ENCODE assay signal across 26 cellular contexts in genomic region chr6:149771925-149772324, GRCh38. TPM values are rescaled to one million over a fixed set of nuclear protein-coding genes. Genes with fewer than 3 reads are reported as not detected.
DNase-seq lines count a peak whose midpoint lies in the region; ATAC-seq, FAIRE-seq and TF ChIP-seq lines count a peak whose summit lies in the region.
"Had no signal": no experiment of that assay in that cellular context is flagged by ENCODE, and none has a peak within 500 bp of the region (broad histone marks: within the 10 kb centered on the region; RNA-seq: fewer than 3 reads in every experiment).

No MANE protein-coding gene starts in this region.

- H4K20me1 ChIP-seq in HepG2 (ENCODE audit: insufficient read depth, low read length) = no peaks in the 10 kb centered on the region

- no peak for TF ChIP-seq POLR2A in HepG2 (IDR thresholded peaks at IDR 0.05; ENCODE audit: insufficient read depth in 1 of 2, low read depth in 2 of 2, low read length in 2 of 2)

- H3K4me1 ChIP-seq in heart right ventricle = peaks cover 0 to 5% (median 0%) of the 10 kb centered on the region in 9 donors
- H3K4me1 ChIP-seq in CD4-positive, CD25-positive, alpha-beta regulatory T cell (ENCODE audit: control insufficient read depth, insufficient read depth, low read length, poor library complexity, severe bottlenecking) = no peaks in the 10 kb centered on the region
- no peaks in the 10 kb centered on the region for H3K4me1 ChIP-seq in HepG2 (ENCODE audit: insufficient read depth, low read length)
- H3K4me1 ChIP-seq: BE2C; BLaER1 treated with 17β-estradiol and CSF1 and Interleukin-3, amounts not matched to agents 10 nM and 100 nM had no signal

- H3K9me3 Mint-ChIP-seq in activated CD8-positive, alpha-beta T cell treated with anti-CD3 and anti-CD28 coated beads, Interleukin-2, amount 10 ng/mL, durations not matched to agents 7 days and 5 days (ENCODE audit: insufficient read depth) = no peaks in the 10 kb centered on the region
- no peaks in the 10 kb centered on the region for H3K9me3 Mint-ChIP-seq in activated CD8-positive, alpha-beta T cell treated with anti-CD3 and anti-CD28 coated beads for 36 hours
- no peaks in the 10 kb centered on the region for H3K9me3 Mint-ChIP-seq in CD4-positive, CD25-positive, alpha-beta regulatory T cell
- no peaks in the 10 kb centered on the region for H3K9me3 Mint-ChIP-seq in T-helper 2 cell treated with Interferon-gamma antibody and Interleukin-4, amounts not matched to agents 5 μg/mL and 100 μg/mL, for 36 hours
- H3K9me3 Mint-ChIP-seq: CD14-positive monocyte; CD4-positive, alpha-beta memory T cell; GM23338; H9 had no signal

- H3K27ac Mint-ChIP-seq in activated CD8-positive, alpha-beta T cell treated with anti-CD3 and anti-CD28 coated beads, Interleukin-2, amount 10 ng/mL, durations not matched to agents 7 days and 5 days = peak overlapping the region; percentile 43
- no peak overlapping the region for H3K27ac Mint-ChIP-seq in activated CD8-positive, alpha-beta T cell treated with anti-CD3 and anti-CD28 coated beads for 36 hours
- H3K27ac Mint-ChIP-seq in CD4-positive, CD25-positive, alpha-beta regulatory T cell = no peak overlapping the region
- peak overlapping the region; percentile 36 for H3K27ac Mint-ChIP-seq in T-helper 2 cell treated with Interferon-gamma antibody and Interleukin-4, amounts not matched to agents 5 μg/mL and 100 μg/mL, for 36 hours
- H3K27ac Mint-ChIP-seq: GM23338, H9 had no signal

- peaks cover 46% of the 10 kb centered on the region for H3K36me3 Mint-ChIP-seq in activated CD8-positive, alpha-beta T cell treated with anti-CD3 and anti-CD28 coated beads, Interleukin-2, amount 10 ng/mL, durations not matched to agents 7 days and 5 days (ENCODE audit: low read depth)
- H3K36me3 Mint-ChIP-seq in activated CD8-positive, alpha-beta T cell treated with anti-CD3 and anti-CD28 coated beads for 36 hours (ENCODE audit: low read depth) = peaks cover 24% of the 10 kb centered on the region
- peaks cover 21% of the 10 kb centered on the region for H3K36me3 Mint-ChIP-seq in CD4-positive, CD25-positive, alpha-beta regulatory T cell
- H3K36me3 Mint-ChIP-seq in T-helper 2 cell treated with Interferon-gamma antibody and Interleukin-4, amounts not matched to agents 5 μg/mL and 100 μg/mL, for 36 hours (ENCODE audit: low read depth) = peaks cover 45% of the 10 kb centered on the region

- CTCF ChIA-PET in activated CD8-positive, alpha-beta T cell treated with anti-CD3 and anti-CD28 coated beads, Interleukin-2, amount 10 ng/mL, durations not matched to agents 7 days and 5 days (lab: Charles Lee) = interaction anchor here (1.2 kb wide), 1 partner anchor 14 kb away, joined by 3 read pairs; no protein-coding TSS in a partner anchor
- CTCF ChIA-PET in activated CD8-positive, alpha-beta T cell treated with anti-CD3 and anti-CD28 coated beads for 36 hours (lab: Charles Lee) = no interaction called here
- CTCF ChIA-PET in HepG2 (lab: Yijun Ruan, JAX; ENCODE audit: low intra/inter-chr PET ratio, low total read pairs) = no interaction called here

- no peak for DNase-seq in activated CD8-positive, alpha-beta T cell treated with anti-CD3 and anti-CD28 coated beads, Interleukin-2, amount 10 ng/mL, durations not matched to agents 7 days and 5 days
- DNase-seq in activated CD8-positive, alpha-beta T cell treated with anti-CD3 and anti-CD28 coated beads for 36 hours = no peak
- DNase-seq in heart right ventricle = no peak
- no peak for DNase-seq in Right ventricle myocardium inferior (ENCODE audit: missing footprints)
- peak in 1 of 3 donors; percentile 21 for DNase-seq in CD4-positive, CD25-positive, alpha-beta regulatory T cell
- no peak for DNase-seq in T-helper 2 cell treated with Interferon-gamma antibody and Interleukin-4, amounts not matched to agents 5 μg/mL and 100 μg/mL, for 36 hours (ENCODE audit: low spot score)
- DNase-seq in HepG2 (ENCODE audit: low spot score) = no peak
- DNase-seq in NCI-H526 treated with DMSO at 0.1 percent for 48 hours (lab: John Stamatoyannopoulos, UW) = no peak
- DNase-seq: 8988T; ACHN; AML-193; BE2C; Calu3; CD4-positive, alpha-beta memory T cell; COR-L47; DMS53; DMS79 treated with DMSO at 0.1 percent for 48 hours; GF-D8; H9 had no signal

- POLR2A ChIA-PET in activated CD8-positive, alpha-beta T cell treated with anti-CD3 and anti-CD28 coated beads, Interleukin-2, amount 10 ng/mL, durations not matched to agents 7 days and 5 days (lab: Charles Lee) = no interaction called here
- POLR2A ChIA-PET in activated CD8-positive, alpha-beta T cell treated with anti-CD3 and anti-CD28 coated beads for 36 hours (lab: Charles Lee) = no interaction called here
- POLR2A ChIA-PET in HepG2 (lab: Yijun Ruan, JAX) = no interaction called here

- TF ChIP-seq RAD21 in HepG2 (CRISPR knock-in tag; IDR thresholded peaks at IDR 0.05) = no peak

- TF ChIP-seq EP300 in HepG2 (IDR thresholded peaks at IDR 0.05; ENCODE audit: low read depth in 2 of 2, low read length in 2 of 2) (no peak), HepG2 (CRISPR knock-in tag; IDR thresholded peaks at IDR 0.05; ENCODE audit: borderline replicate concordance) (no peak)

- no peaks in the 10 kb centered on the region for H3K9me3 ChIP-seq in heart right ventricle
- H3K9me3 ChIP-seq in CD4-positive, CD25-positive, alpha-beta regulatory T cell (ENCODE audit: control insufficient read depth in 2 of 2, low read length in 2 of 2) = no peaks in the 10 kb centered on the region
- no peaks in the 10 kb centered on the region for H3K9me3 ChIP-seq in HepG2 (ENCODE audit: low read length)
- H3K9me3 ChIP-seq: A549, BE2C had no signal

- peaks cover 3% of the 10 kb centered on the region for H3K4me1 Mint-ChIP-seq in activated CD8-positive, alpha-beta T cell treated with anti-CD3 and anti-CD28 coated beads, Interleukin-2, amount 10 ng/mL, durations not matched to agents 7 days and 5 days (ENCODE audit: low read depth)
- H3K4me1 Mint-ChIP-seq in activated CD8-positive, alpha-beta T cell treated with anti-CD3 and anti-CD28 coated beads for 36 hours (ENCODE audit: low read depth) = peaks cover 2% of the 10 kb centered on the region
- peaks cover 5 to 8% (median 6%) of the 10 kb centered on the region in 4 donors for H3K4me1 Mint-ChIP-seq in CD4-positive, CD25-positive, alpha-beta regulatory T cell
- peaks cover 5% of the 10 kb centered on the region for H3K4me1 Mint-ChIP-seq in T-helper 2 cell treated with Interferon-gamma antibody and Interleukin-4, amounts not matched to agents 5 μg/mL and 100 μg/mL, for 36 hours (ENCODE audit: low read depth)
- H3K4me1 Mint-ChIP-seq: GM23338, H9 had no signal

- H3K4me2 ChIP-seq in HepG2 (ENCODE audit: low read depth, low read length) = no peak overlapping the region
- H3K4me2 ChIP-seq: A549; BLaER1 treated with 17β-estradiol and CSF1 and Interleukin-3, amounts not matched to agents 10 nM and 100 nM; GM23338 had no signal

- no peaks in the 10 kb centered on the region for H3K27me3 Mint-ChIP-seq in activated CD8-positive, alpha-beta T cell treated with anti-CD3 and anti-CD28 coated beads, Interleukin-2, amount 10 ng/mL, durations not matched to agents 7 days and 5 days (ENCODE audit: low read depth)
- H3K27me3 Mint-ChIP-seq in activated CD8-positive, alpha-beta T cell treated with anti-CD3 and anti-CD28 coated beads for 36 hours = no peaks in the 10 kb centered on the region
- no peaks in the 10 kb centered on the region for H3K27me3 Mint-ChIP-seq in CD4-positive, CD25-positive, alpha-beta regulatory T cell
- no peaks in the 10 kb centered on the region for H3K27me3 Mint-ChIP-seq in T-helper 2 cell treated with Interferon-gamma antibody and Interleukin-4, amounts not matched to agents 5 μg/mL and 100 μg/mL, for 36 hours (ENCODE audit: low read depth)
- H3K27me3 Mint-ChIP-seq: CD4-positive, alpha-beta memory T cell had no signal

- peaks cover 25% of the 10 kb centered on the region for H3K79me2 ChIP-seq in HepG2 (ENCODE audit: insufficient read depth, low read length)

- BruUV-seq in HepG2 (replicated peaks; lab: Mats Ljungman, UMichigan) = no TSS peak

- ATAC-seq in activated CD8-positive, alpha-beta T cell treated with anti-CD3 and anti-CD28 coated beads, Interleukin-2, amount 10 ng/mL, durations not matched to agents 7 days and 5 days = no peak
- ATAC-seq in activated CD8-positive, alpha-beta T cell treated with anti-CD3 and anti-CD28 coated beads for 36 hours = no peak
- ATAC-seq in heart right ventricle (peak in 1 of 8 donors; percentile 49), Right ventricle myocardium inferior (no peak), HepG2 (no peak)
- ATAC-seq in CD4-positive, CD25-positive, alpha-beta regulatory T cell (ENCODE audit: low read depth in 2 of 2) = no peak
- ATAC-seq: A549, GM23338, HCT116 had no signal

- H3K27ac ChIP-seq in heart right ventricle (peak overlapping the region in 6 of 10 donors; percentile 18 to 69 (median 42)), HepG2 (ENCODE audit: extremely low read length, insufficient read depth, low read length) (no peak overlapping the region)
- peak overlapping the region; percentile 44 for H3K27ac ChIP-seq in CD4-positive, CD25-positive, alpha-beta regulatory T cell (ENCODE audit: insufficient read depth, low read length, poor library complexity, severe bottlenecking)
- H3K27ac ChIP-seq: A549; BLaER1 treated with 17β-estradiol and CSF1 and Interleukin-3, amounts not matched to agents 10 nM and 100 nM had no signal

- no peaks in the 10 kb centered on the region for H3K27me3 ChIP-seq in heart right ventricle
- no peaks in the 10 kb centered on the region for H3K27me3 ChIP-seq in CD4-positive, CD25-positive, alpha-beta regulatory T cell (ENCODE audit: control insufficient read depth, insufficient read depth, low read length)
- H3K27me3 ChIP-seq in HepG2 (ENCODE audit: control insufficient read depth in 1 of 2, insufficient read depth in 2 of 2, low read length in 2 of 2) = no peaks in the 10 kb centered on the region
- H3K27me3 ChIP-seq: BE2C; BLaER1 treated with 17β-estradiol and CSF1 and Interleukin-3, amounts not matched to agents 10 nM and 100 nM had no signal

- no peak for FAIRE-seq in HepG2 (lab: Jason Lieb, UNC)
- FAIRE-seq: A549, GM12891, GM18507 had no signal

- in situ Hi-C loops in HepG2 (cut with HindIII; ENCODE audit: extremely low pct_ligation_motif_present, low pct_unique_long_range_greater_than_20kb) = no loop called here

- no peak overlapping the region for H3K9ac ChIP-seq in HepG2 (ENCODE audit: insufficient read depth, low read depth, low read length)
- H3K9ac ChIP-seq: BLaER1 treated with 17β-estradiol and CSF1 and Interleukin-3, amounts not matched to agents 10 nM and 100 nM had no signal

- H3K4me3 ChIP-seq in heart right ventricle (no peak overlapping the region), HepG2 (replicated peaks in 1 of 3; ENCODE audit: insufficient read depth in 1 of 3, low read depth in 2 of 3, low read length in 3 of 3) (no peak overlapping the region)
- no peak overlapping the region for H3K4me3 ChIP-seq in CD4-positive, CD25-positive, alpha-beta regulatory T cell (ENCODE audit: low read depth, low read length)
- H3K4me3 ChIP-seq: A549; BLaER1 treated with 17β-estradiol and CSF1 and Interleukin-3, amounts not matched to agents 10 nM and 100 nM; GM23338 had no signal

- H2AFZ ChIP-seq in HepG2 (ENCODE audit: low read length) = no peak overlapping the region
- H2AFZ ChIP-seq: GM23338 had no signal

- H3K4me3 Mint-ChIP-seq in activated CD8-positive, alpha-beta T cell treated with anti-CD3 and anti-CD28 coated beads, Interleukin-2, amount 10 ng/mL, durations not matched to agents 7 days and 5 days = no peak overlapping the region
- no peak overlapping the region for H3K4me3 Mint-ChIP-seq in activated CD8-positive, alpha-beta T cell treated with anti-CD3 and anti-CD28 coated beads for 36 hours
- H3K4me3 Mint-ChIP-seq in CD4-positive, CD25-positive, alpha-beta regulatory T cell = no peak overlapping the region
- H3K4me3 Mint-ChIP-seq in T-helper 2 cell treated with Interferon-gamma antibody and Interleukin-4, amounts not matched to agents 5 μg/mL and 100 μg/mL, for 36 hours = no peak overlapping the region
- H3K4me3 Mint-ChIP-seq: CD14-positive monocyte; CD4-positive, alpha-beta memory T cell; GM23338; H9 had no signal

- peaks cover 0 to 76% (median 22%) of the 10 kb centered on the region in 9 donors for H3K36me3 ChIP-seq in heart right ventricle
- H3K36me3 ChIP-seq in CD4-positive, CD25-positive, alpha-beta regulatory T cell (ENCODE audit: control insufficient read depth, insufficient read depth, low read length) = peaks cover 33% of the 10 kb centered on the region
- peaks cover 17 to 63% of the 10 kb centered on the region in 2 experiments; a peak in 4 of 5 replicates for H3K36me3 ChIP-seq in HepG2 (replicated peaks in 1 of 2; ENCODE audit: control insufficient read depth in 1 of 2, insufficient read depth in 2 of 2, low read length in 2 of 2)

- 77% methylated on average over 6 of the region's 6 CpGs for WGBS in heart right ventricle, 2 donors
- 98% methylated on average over 6 of the region's 6 CpGs for WGBS in HepG2 (ENCODE audit: low lambda C conversion rate)

- no peak for TF ChIP-seq CTCF in activated CD8-positive, alpha-beta T cell treated with anti-CD3 and anti-CD28 coated beads for 36 hours (IDR thresholded peaks at IDR 0.05)
- TF ChIP-seq CTCF in heart right ventricle (IDR thresholded peaks at IDR 0.05) = no peak
- no peak for TF ChIP-seq CTCF in HepG2 (CRISPR knock-in tag; IDR thresholded peaks at IDR 0.05)

- intact Hi-C loops in activated CD8-positive, alpha-beta T cell treated with anti-CD3 and anti-CD28 coated beads for 36 hours (cut with micrococcal nuclease) = no loop called here
- intact Hi-C loops in heart right ventricle (cut with DNase I) (no loop called here), Right ventricle myocardium inferior (cut with DNase I) (no loop called here), HepG2 (cut with micrococcal nuclease; ENCODE audit: unreplicated experiment) (no loop called here)

RNA-seq across cellular contexts. Expression of gene PCMT1, which starts 22.4 kb away (rescaled TPM):
- total RNA-seq in activated CD8-positive, alpha-beta T cell treated with anti-CD3 and anti-CD28 coated beads, Interleukin-2, amount 10 ng/mL, durations not matched to agents 7 days and 5 days = 100 to 1,000 TPM; 102 to 104 TPM
- total RNA-seq in activated CD8-positive, alpha-beta T cell treated with anti-CD3 and anti-CD28 coated beads for 36 hours = 100 to 1,000 TPM in 1 of 2 experiments, 10 to 100 TPM in 1; 97.3 to 102 TPM
- total RNA-seq in heart right ventricle (100 to 1,000 TPM; 133 to 178 (median 151) TPM), Right ventricle myocardium inferior (173 TPM), HepG2 (2016; rRNA removed; fragmentation: Illumina TruSeq; extraction: Trizol) (134 and 169 TPM in 2 replicates)
- polyA plus RNA-seq in heart right ventricle (100 to 1,000 TPM in 1 of 2 donors, 10 to 100 TPM in 1; 33.3 to 166 TPM), HepG2 (2011; rRNA removed) (95.6 and 112 TPM in 2 replicates)
- total RNA-seq in CD4-positive, CD25-positive, alpha-beta regulatory T cell = 44.8 TPM
- polyA plus RNA-seq in CD4-positive, CD25-positive, alpha-beta regulatory T cell = 100 to 1,000 TPM; 166 to 228 (median 175) TPM
- 60.5 and 63.6 TPM in 2 replicates for total RNA-seq in HepG2 (2016; cell fraction: cytosol; rRNA removed; fragmentation: Illumina TruSeq; extraction: Trizol; ENCODE audit: low read depth)
- total RNA-seq in HepG2 (2016; cell fraction: insoluble cytoplasmic fraction; rRNA removed; fragmentation: Illumina TruSeq; extraction: Trizol) = 127 and 165 TPM in 2 replicates
- 55.2 and 56.6 TPM in 2 replicates for total RNA-seq in HepG2 (2016; cell fraction: membrane; rRNA removed; fragmentation: Illumina TruSeq; extraction: Trizol)
- 108 and 132 TPM in 2 replicates for total RNA-seq in HepG2 (2016; cell fraction: nucleus; rRNA removed; fragmentation: Illumina TruSeq; extraction: Trizol)
- 126 and 132 TPM in 2 replicates for polyA plus RNA-seq in HepG2 (2011; cell fraction: cytosol; rRNA removed)
- polyA plus RNA-seq in HepG2 (2011; cell fraction: nucleus; rRNA removed) = 35.3 and 41.3 TPM in 2 replicates
- 79.1 and 111 TPM in 2 replicates for polyA plus RNA-seq in HepG2 (2012)
- 32.9 and 34.1 TPM in 2 replicates for polyA plus RNA-seq in HepG2 (2016; cell fraction: cytosol; fragmentation: Illumina TruSeq; extraction: Trizol; ENCODE audit: low read depth)
- 127 and 131 TPM in 2 replicates for polyA plus RNA-seq in HepG2 (2016; cell fraction: insoluble cytoplasmic fraction; fragmentation: Illumina TruSeq; extraction: Trizol; ENCODE audit: low read depth)
- polyA plus RNA-seq in HepG2 (2016; cell fraction: membrane; fragmentation: Illumina TruSeq; extraction: Trizol; ENCODE audit: low read depth) = 34.7 and 37.2 TPM in 2 replicates
- 205 and 218 TPM in 2 replicates for polyA plus RNA-seq in HepG2 (2016; cell fraction: nucleus; fragmentation: Illumina TruSeq; extraction: Trizol; ENCODE audit: insufficient read depth, low read depth)
- polyA minus RNA-seq in HepG2 (2011; rRNA and poly(A)+ RNA removed; ENCODE audit: low replicate concordance) = 35.2 and 45.1 TPM in 2 replicates
- 59.3 and 61.4 TPM in 2 replicates for polyA minus RNA-seq in HepG2 (2011; cell fraction: cytosol; rRNA and poly(A)+ RNA removed)
- 36.8 and 40.4 TPM in 2 replicates for polyA minus RNA-seq in HepG2 (2011; cell fraction: nucleus; rRNA and poly(A)+ RNA removed)

RNA-seq across cellular contexts. Expression of gene NUP43, which starts 25.6 kb away (rescaled TPM):
- 10 to 100 TPM; 67.7 to 69.4 TPM for total RNA-seq in activated CD8-positive, alpha-beta T cell treated with anti-CD3 and anti-CD28 coated beads, Interleukin-2, amount 10 ng/mL, durations not matched to agents 7 days and 5 days
- 10 to 100 TPM; 75.7 to 75.8 TPM for total RNA-seq in activated CD8-positive, alpha-beta T cell treated with anti-CD3 and anti-CD28 coated beads for 36 hours
- total RNA-seq in heart right ventricle (10 to 100 TPM; 23.2 to 34.3 (median 30.6) TPM), Right ventricle myocardium inferior (28.1 TPM), HepG2 (2016; rRNA removed; fragmentation: Illumina TruSeq; extraction: Trizol) (85.1 and 148 TPM in 2 replicates)
- polyA plus RNA-seq in heart right ventricle (10 to 100 TPM; 10.0 to 11.7 TPM), HepG2 (2011; rRNA removed) (33.0 and 38.9 TPM in 2 replicates)
- total RNA-seq in CD4-positive, CD25-positive, alpha-beta regulatory T cell = 22.4 TPM
- 10 to 100 TPM in 1 of 4 donors, 1 to 10 TPM in 3; 4.0 to 10.7 (median 5.6) TPM for polyA plus RNA-seq in CD4-positive, CD25-positive, alpha-beta regulatory T cell
- 12.9 and 14.6 TPM in 2 replicates for total RNA-seq in HepG2 (2016; cell fraction: cytosol; rRNA removed; fragmentation: Illumina TruSeq; extraction: Trizol; ENCODE audit: low read depth)
- 88.2 and 150 TPM in 2 replicates for total RNA-seq in HepG2 (2016; cell fraction: insoluble cytoplasmic fraction; rRNA removed; fragmentation: Illumina TruSeq; extraction: Trizol)
- total RNA-seq in HepG2 (2016; cell fraction: membrane; rRNA removed; fragmentation: Illumina TruSeq; extraction: Trizol) = 37.4 and 44.8 TPM in 2 replicates
- total RNA-seq in HepG2 (2016; cell fraction: nucleus; rRNA removed; fragmentation: Illumina TruSeq; extraction: Trizol) = 50.3 and 56.3 TPM in 2 replicates
- 16.9 and 17.1 TPM in 2 replicates for polyA plus RNA-seq in HepG2 (2011; cell fraction: cytosol; rRNA removed)
- polyA plus RNA-seq in HepG2 (2011; cell fraction: nucleus; rRNA removed) = 20.9 and 25.1 TPM in 2 replicates
- polyA plus RNA-seq in HepG2 (2012) = 20.9 and 26.3 TPM in 2 replicates
- polyA plus RNA-seq in HepG2 (2016; cell fraction: cytosol; fragmentation: Illumina TruSeq; extraction: Trizol; ENCODE audit: low read depth) = 4.1 and 4.3 TPM in 2 replicates
- 65.8 and 72.7 TPM in 2 replicates for polyA plus RNA-seq in HepG2 (2016; cell fraction: insoluble cytoplasmic fraction; fragmentation: Illumina TruSeq; extraction: Trizol; ENCODE audit: low read depth)
- 14.1 and 16.4 TPM in 2 replicates for polyA plus RNA-seq in HepG2 (2016; cell fraction: membrane; fragmentation: Illumina TruSeq; extraction: Trizol; ENCODE audit: low read depth)
- polyA plus RNA-seq in HepG2 (2016; cell fraction: nucleus; fragmentation: Illumina TruSeq; extraction: Trizol; ENCODE audit: insufficient read depth, low read depth) = 49.9 and 50.1 TPM in 2 replicates
- polyA minus RNA-seq in HepG2 (2011; rRNA and poly(A)+ RNA removed; ENCODE audit: low replicate concordance) = 92.6 and 112 TPM in 2 replicates
- polyA minus RNA-seq in HepG2 (2011; cell fraction: cytosol; rRNA and poly(A)+ RNA removed) = 55.7 and 62.7 TPM in 2 replicates
- polyA minus RNA-seq in HepG2 (2011; cell fraction: nucleus; rRNA and poly(A)+ RNA removed) = 44.9 and 55.3 TPM in 2 replicates

RNA-seq across cellular contexts. Expression of gene LATS1, which starts 54.0 kb away (rescaled TPM):
- total RNA-seq in activated CD8-positive, alpha-beta T cell treated with anti-CD3 and anti-CD28 coated beads, Interleukin-2, amount 10 ng/mL, durations not matched to agents 7 days and 5 days = 10 to 100 TPM; 33.2 to 33.9 TPM
- total RNA-seq in activated CD8-positive, alpha-beta T cell treated with anti-CD3 and anti-CD28 coated beads for 36 hours = 10 to 100 TPM; 21.1 to 21.2 TPM
- total RNA-seq in heart right ventricle = 10 to 100 TPM; 10.5 to 16.9 (median 13.8) TPM
- polyA plus RNA-seq in heart right ventricle = 10 to 100 TPM in 1 of 2 donors, 1 to 10 TPM in 1; 2.9 to 10.0 TPM
- 10.3 TPM for total RNA-seq in Right ventricle myocardium inferior
- total RNA-seq in CD4-positive, CD25-positive, alpha-beta regulatory T cell = 40.9 TPM
- polyA plus RNA-seq in CD4-positive, CD25-positive, alpha-beta regulatory T cell = 10 to 100 TPM in 3 of 4 donors, 1 to 10 TPM in 1; 8.9 to 12.4 (median 12.1) TPM
- total RNA-seq in HepG2 (2016; rRNA removed; fragmentation: Illumina TruSeq; extraction: Trizol) = 12.6 and 16.4 TPM in 2 replicates
- total RNA-seq in HepG2 (2016; cell fraction: cytosol; rRNA removed; fragmentation: Illumina TruSeq; extraction: Trizol; ENCODE audit: low read depth) = 8.1 and 10.9 TPM in 2 replicates
- total RNA-seq in HepG2 (2016; cell fraction: insoluble cytoplasmic fraction; rRNA removed; fragmentation: Illumina TruSeq; extraction: Trizol) = 12.6 and 15.5 TPM in 2 replicates
- total RNA-seq in HepG2 (2016; cell fraction: membrane; rRNA removed; fragmentation: Illumina TruSeq; extraction: Trizol) = 11.0 and 12.1 TPM in 2 replicates
- 16.5 and 18.6 TPM in 2 replicates for total RNA-seq in HepG2 (2016; cell fraction: nucleus; rRNA removed; fragmentation: Illumina TruSeq; extraction: Trizol)
- polyA plus RNA-seq in HepG2 (2011; rRNA removed) = 9.9 TPM in 2 replicates
- 6.1 and 8.1 TPM in 2 replicates for polyA plus RNA-seq in HepG2 (2011; cell fraction: cytosol; rRNA removed)
- 11.4 and 11.9 TPM in 2 replicates for polyA plus RNA-seq in HepG2 (2011; cell fraction: nucleus; rRNA removed)
- 11.4 and 11.7 TPM in 2 replicates for polyA plus RNA-seq in HepG2 (2012)
- polyA plus RNA-seq in HepG2 (2016; cell fraction: cytosol; fragmentation: Illumina TruSeq; extraction: Trizol; ENCODE audit: low read depth) = 0.65 and 0.83 TPM in 2 replicates
- polyA plus RNA-seq in HepG2 (2016; cell fraction: insoluble cytoplasmic fraction; fragmentation: Illumina TruSeq; extraction: Trizol; ENCODE audit: low read depth) = 11.7 and 12.4 TPM in 2 replicates
- 2.1 and 2.4 TPM in 2 replicates for polyA plus RNA-seq in HepG2 (2016; cell fraction: membrane; fragmentation: Illumina TruSeq; extraction: Trizol; ENCODE audit: low read depth)
- polyA plus RNA-seq in HepG2 (2016; cell fraction: nucleus; fragmentation: Illumina TruSeq; extraction: Trizol; ENCODE audit: insufficient read depth, low read depth) = 19.1 and 22.3 TPM in 2 replicates
- 15.2 and 18.5 TPM in 2 replicates for polyA minus RNA-seq in HepG2 (2011; rRNA and poly(A)+ RNA removed; ENCODE audit: low replicate concordance)
- 17.5 and 19.1 TPM in 2 replicates for polyA minus RNA-seq in HepG2 (2011; cell fraction: cytosol; rRNA and poly(A)+ RNA removed)
- polyA minus RNA-seq in HepG2 (2011; cell fraction: nucleus; rRNA and poly(A)+ RNA removed) = 46.6 and 53.5 TPM in 2 replicates

Comparison
In these comparisons a context has a peak if more than half of its experiments do, and no peak if none do; other contexts are left out.
1. H3K27ac Mint-ChIP-seq: peak in activated CD8-positive, alpha-beta T cell treated with anti-CD3 and anti-CD28 coated beads, Interleukin-2, amount 10 ng/mL, durations not matched to agents 7 days and 5 days (single experiment) and T-helper 2 cell treated with Interferon-gamma antibody and Interleukin-4, amounts not matched to agents 5 μg/mL and 100 μg/mL, for 36 hours (single experiment); none in activated CD8-positive, alpha-beta T cell treated with anti-CD3 and anti-CD28 coated beads for 36 hours (single experiment) and CD4-positive, CD25-positive, alpha-beta regulatory T cell (0 of 3).